8 cellular contexts compared by ENCODE assay signal in genomic region chrX:118726887-118727685, GRCh38. TPM values are rescaled to one million over a fixed set of nuclear protein-coding genes. Genes with fewer than 3 reads are reported as not detected.
DNase-seq lines count a peak whose midpoint lies in the region; ATAC-seq and TF ChIP-seq lines count a peak whose summit lies in the region.

TSS of gene IL13RA1 (plus strand) at chrX:118727606. CDS start at chrX:118727639, 33 bp downstream.

- no peak for TF ChIP-seq CTCF in AG04449 (IDR thresholded peaks at IDR 0.05; ENCODE audit: insufficient read depth, low read length, missing control alignments)

- H3K27me3 Mint-ChIP-seq in activated naive CD8-positive, alpha-beta T cell = peaks cover 14% of the 10 kb centered on the region

- ATAC-seq in GM18867 (IDR thresholded peaks at IDR 0.05; ENCODE audit: unreplicated experiment) (peak; percentile 43), HG03571 (IDR thresholded peaks at IDR 0.05; ENCODE audit: unreplicated experiment) (peak; percentile 48), GM18519 (IDR thresholded peaks at IDR 0.05; ENCODE audit: low FRiP score, unreplicated experiment) (no peak)

- H3K4me1 ChIP-seq in neuron (ENCODE audit: insufficient read depth, low read length) = no peaks in the 10 kb centered on the region

- H3K4me3 Mint-ChIP-seq in activated naive CD8-positive, alpha-beta T cell = peak within 1 kb of the TSS; percentile 66

- H3K4me1 Mint-ChIP-seq in activated naive CD8-positive, alpha-beta T cell (ENCODE audit: low read depth) = no peaks in the 10 kb centered on the region

- no peaks in the 10 kb centered on the region for H3K36me3 ChIP-seq in neuron (ENCODE audit: insufficient read depth, low read length)

- POLR2A ChIA-PET in AG04449 (lab: Yijun Ruan, JAX) = interaction anchor here (0.6 kb wide), 1 partner anchor 108 kb away, joined by 3 read pairs; no protein-coding TSS in a partner anchor

- H3K4me3 ChIP-seq in AG04449 (ENCODE audit: low read depth, low read length) = peak within 1 kb of the TSS; percentile 61
- H3K4me3 ChIP-seq in neuron (ENCODE audit: low read length) = peak within 1 kb of the TSS; percentile 45

- no peak for DNase-seq in AG04449 (ENCODE audit: low read depth, low spot score)
- peak; percentile 95 for DNase-seq in NCI-H774 (lab: John Stamatoyannopoulos, UW)
- DNase-seq in glomerular endothelial cell (ENCODE audit: extremely low read depth, low read depth, low spot score) = no peak

- peak within 1 kb of the TSS; percentile 59 for H2AFZ ChIP-seq in neuron (ENCODE audit: low read depth, low read length)

- no peak within 1 kb of the TSS for H3K27ac Mint-ChIP-seq in activated naive CD8-positive, alpha-beta T cell

- CTCF ChIA-PET in AG04449 (lab: Yijun Ruan, JAX) = no interaction called here

- H3K9me3 ChIP-seq in neuron (ENCODE audit: low read length) = no peaks in the 10 kb centered on the region

- no peaks in the 10 kb centered on the region for H3K36me3 Mint-ChIP-seq in activated naive CD8-positive, alpha-beta T cell

- H3K27me3 ChIP-seq in neuron (ENCODE audit: insufficient read depth, low read length) = no peaks in the 10 kb centered on the region

- H3K9me3 Mint-ChIP-seq in activated naive CD8-positive, alpha-beta T cell (ENCODE audit: low read depth) = no peaks in the 10 kb centered on the region

RNA-seq across cellular contexts. Expression of gene IL13RA1, which starts in this region (rescaled TPM):
- total RNA-seq in glomerular endothelial cell = 69.4 and 78.1 TPM in 2 replicates
